8 cellular contexts compared by ENCODE assay signal in the genomic region with DNA sequence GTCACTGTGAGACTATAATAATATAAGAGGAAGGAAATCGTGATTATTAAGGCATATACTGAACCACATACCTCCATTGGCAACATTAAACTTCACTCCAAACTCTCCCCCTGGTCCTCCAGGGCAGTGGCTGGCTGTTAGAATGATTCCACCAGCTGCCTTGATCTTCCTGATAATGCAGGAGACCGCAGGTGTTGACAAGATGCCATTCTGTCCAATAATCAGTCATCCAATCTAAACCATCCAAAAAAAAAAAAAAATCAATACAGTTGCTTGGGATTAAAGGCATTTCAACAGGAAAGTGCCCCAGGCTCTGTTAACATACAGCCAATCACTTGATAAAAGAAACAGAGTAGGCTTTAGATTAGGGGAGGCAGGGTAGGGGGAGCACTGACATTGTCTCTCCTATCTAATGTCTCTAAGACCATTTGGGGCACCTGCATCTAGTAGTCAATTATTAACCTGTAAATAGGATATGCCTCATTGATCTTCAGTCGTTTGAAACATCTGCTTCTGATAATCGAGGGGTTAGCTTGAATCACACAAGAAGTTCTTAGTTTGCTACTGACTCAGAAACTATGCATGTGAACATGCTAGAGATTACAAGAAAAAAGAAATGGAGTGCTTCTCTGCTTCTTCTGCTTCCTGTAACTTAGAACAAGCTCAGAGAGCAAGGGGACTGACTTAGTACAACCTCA.
A peak's percentile ranks its signal among the peaks of the same experiment; 100 is the strongest.
DNase-seq lines count a peak whose midpoint lies in the region; ATAC-seq and TF ChIP-seq lines count a peak whose summit lies in the region.
"Not testable (repeated sequence)": the region's sequence is repeated elsewhere in the genome, so short reads cannot be mapped to it uniquely, and the experiment has no call there.

No MANE protein-coding gene starts in this region.

- peaks cover 22% of the 10 kb centered on the region; the same call in 1 of the 2 replicates for H3K36me3 Mint-ChIP-seq in HFFc6 (ENCODE audit: low read depth)

- ATAC-seq in GM18907 (IDR thresholded peaks at IDR 0.05; ENCODE audit: unreplicated experiment) (peak; percentile 95), GM19468 (IDR thresholded peaks at IDR 0.05; ENCODE audit: extremely low read depth, unreplicated experiment) (peak; percentile 87), HG02885 (IDR thresholded peaks at IDR 0.05; ENCODE audit: poor library complexity, unreplicated experiment) (peak; percentile 56), HG03135 (IDR thresholded peaks at IDR 0.05; ENCODE audit: unreplicated experiment) (peak; percentile 86), HG03558 (IDR thresholded peaks at IDR 0.05; ENCODE audit: extremely low read depth, unreplicated experiment) (peak; percentile 77)

- TF ChIP-seq CTCF in HFFc6 (IDR thresholded peaks at IDR 0.05), result not testable (repeated sequence)

- not testable (repeated sequence) for H3K27me3 Mint-ChIP-seq in HFFc6 (ENCODE audit: insufficient read depth)

- peaks cover 25% of the 10 kb centered on the region for H3K4me1 Mint-ChIP-seq in HFFc6 (ENCODE audit: low read depth)

- peak; percentile 2 for DNase-seq in EH (ENCODE audit: low read depth)
- DNase-seq in HFFc6, result peak; percentile 26
- DNase-seq in glomerular visceral epithelial cell (ENCODE audit: extremely low spot score), result peak; percentile 62

- H3K27ac Mint-ChIP-seq in HFFc6, result peak overlapping the region; percentile 90

- not testable (repeated sequence) for H3K4me3 Mint-ChIP-seq in HFFc6

- not testable (repeated sequence) for H3K9me3 Mint-ChIP-seq in HFFc6

Comparison
In these comparisons a context has a peak if more than half of its experiments do, and no peak if none do; other contexts are left out.
1. Peak in every context shown above with its lines: DNase-seq and ATAC-seq.
2. DNase-seq: peak in every context shown above with its lines; median percentile 62 in glomerular visceral epithelial cell; 26 in HFFc6; 2 in EH.